ENCODE assay signal across 20 cellular contexts in genomic region chr15:74408385-74408784, GRCh38. TPM values are rescaled to one million over a fixed set of nuclear protein-coding genes. Genes with fewer than 3 reads are reported as not detected.
DNase-seq lines count a peak whose midpoint lies in the region; ATAC-seq and TF ChIP-seq lines count a peak whose summit lies in the region.
"Had no signal": no experiment of that assay in that cellular context is flagged by ENCODE, and none has a peak within 500 bp of the region (broad histone marks: within the 10 kb centered on the region; RNA-seq: fewer than 3 reads in every experiment).

No MANE protein-coding gene starts in this region.

- TF ChIP-seq POLR2A in GM18526 (IDR thresholded peaks at IDR 0.05; ENCODE audit: extremely low read depth, insufficient read length) (peak; percentile 2), sigmoid colon (IDR thresholded peaks at IDR 0.05) (no peak)

- H3K27ac Mint-ChIP-seq in activated T-helper 1 cell treated with anti-CD3 and anti-CD28 coated beads, Interleukin-12 subunit alpha, Interleukin-12 subunit beta, Interleukin-2, Interleukin-4 antibody, amounts not matched to agents 30 ng/mL and 10 ng/mL and 1 ng/mL, durations not matched to agents 14 hours and 24 hours and 36 hours, result peak overlapping the region; percentile 74

- peak overlapping the region; percentile 96 for H2AK5ac ChIP-seq in mesenchymal stem cell (ENCODE audit: low read length, severe bottlenecking)

- no peaks in the 10 kb centered on the region for H3K9me3 ChIP-seq in AG04450 (ENCODE audit: control insufficient read depth, insufficient read depth, low read length)
- H3K9me3 ChIP-seq in mesenchymal stem cell (ENCODE audit: control insufficient read depth, low read length), result no peaks in the 10 kb centered on the region
- H3K9me3 ChIP-seq in sigmoid colon, result no peaks in the 10 kb centered on the region
- H3K9me3 ChIP-seq: vagina had no signal

- H3K27ac ChIP-seq in AG04450 (ENCODE audit: low read depth, low read length) (peak overlapping the region; percentile 84), mesenchymal stem cell (ENCODE audit: low read length, poor library complexity, severe bottlenecking) (peak overlapping the region; percentile 83), sigmoid colon (no peak overlapping the region)
- H3K27ac ChIP-seq: cardiac muscle cell, vagina had no signal

- H3K4me3 Mint-ChIP-seq in activated T-helper 1 cell treated with anti-CD3 and anti-CD28 coated beads, Interleukin-12 subunit alpha, Interleukin-12 subunit beta, Interleukin-2, Interleukin-4 antibody, amounts not matched to agents 30 ng/mL and 10 ng/mL and 1 ng/mL, durations not matched to agents 14 hours and 24 hours and 36 hours, result no peak overlapping the region
- H3K4me3 Mint-ChIP-seq: effector memory CD8-positive, alpha-beta T cell had no signal

- peaks cover 46% of the 10 kb centered on the region for H3K4me1 ChIP-seq in mesenchymal stem cell (ENCODE audit: control insufficient read depth, insufficient read depth, low read depth, low read length)
- H3K4me1 ChIP-seq in sigmoid colon, result no peaks in the 10 kb centered on the region
- H3K4me1 ChIP-seq: vagina had no signal

- peaks cover 8% of the 10 kb centered on the region for H3K79me1 ChIP-seq in mesenchymal stem cell (replicated peaks; ENCODE audit: low read length, poor library complexity, severe bottlenecking)

- POLR2A ChIA-PET in AG04450 (lab: Yijun Ruan, JAX), result interaction anchor here (0.6 kb wide), 1 partner anchor 355 kb away, joined by 3 read pairs; no protein-coding TSS in a partner anchor

- no peak overlapping the region for H2BK120ac ChIP-seq in mesenchymal stem cell (ENCODE audit: low read depth, low read length)

- 100% methylated on average over 1 of the region's 2 CpGs for WGBS in mesenchymal stem cell
- 71 to 90% methylated on average over 2 of the region's 2 CpGs for WGBS in sigmoid colon, 2 donors

- no peak overlapping the region for H3K4ac ChIP-seq in mesenchymal stem cell (ENCODE audit: low read depth in 1 of 2, low read length in 2 of 2)

- H3K36me3 Mint-ChIP-seq in activated T-helper 1 cell treated with anti-CD3 and anti-CD28 coated beads, Interleukin-12 subunit alpha, Interleukin-12 subunit beta, Interleukin-2, Interleukin-4 antibody, amounts not matched to agents 30 ng/mL and 10 ng/mL and 1 ng/mL, durations not matched to agents 14 hours and 24 hours and 36 hours (ENCODE audit: low read depth), result peaks cover 48% of the 10 kb centered on the region

- no peaks in the 10 kb centered on the region for H3K27me3 Mint-ChIP-seq in activated T-helper 1 cell treated with anti-CD3 and anti-CD28 coated beads, Interleukin-12 subunit alpha, Interleukin-12 subunit beta, Interleukin-2, Interleukin-4 antibody, amounts not matched to agents 30 ng/mL and 10 ng/mL and 1 ng/mL, durations not matched to agents 14 hours and 24 hours and 36 hours (ENCODE audit: insufficient read depth)
- H3K27me3 Mint-ChIP-seq: effector memory CD8-positive, alpha-beta T cell had no signal

- peaks cover 36% of the 10 kb centered on the region for H3K4me1 Mint-ChIP-seq in activated T-helper 1 cell treated with anti-CD3 and anti-CD28 coated beads, Interleukin-12 subunit alpha, Interleukin-12 subunit beta, Interleukin-2, Interleukin-4 antibody, amounts not matched to agents 30 ng/mL and 10 ng/mL and 1 ng/mL, durations not matched to agents 14 hours and 24 hours and 36 hours (ENCODE audit: low read depth)

- peak overlapping the region; percentile 78 for H3K9ac ChIP-seq in mesenchymal stem cell (ENCODE audit: low read length)

- intact Hi-C loops in activated T-helper 1 cell treated with anti-CD3 and anti-CD28 coated beads, Interleukin-12 subunit alpha, Interleukin-12 subunit beta, Interleukin-2, Interleukin-4 antibody, amounts not matched to agents 30 ng/mL and 10 ng/mL and 1 ng/mL, durations not matched to agents 14 hours and 24 hours and 36 hours (cut with micrococcal nuclease), result no loop called here
- intact Hi-C loops in sigmoid colon (cut with DNase I), result no loop called here

- H4K91ac ChIP-seq in mesenchymal stem cell (ENCODE audit: low read length), result no peak overlapping the region

- no peak overlapping the region for H3K4me2 ChIP-seq in mesenchymal stem cell (ENCODE audit: low read length, poor library complexity, severe bottlenecking)

- no peak overlapping the region for H3K18ac ChIP-seq in mesenchymal stem cell (ENCODE audit: low read depth in 1 of 2, low read length in 2 of 2)

- no peak for TF ChIP-seq EP300 in sigmoid colon (IDR thresholded peaks at IDR 0.05)

- CTCF ChIA-PET in AG04450 (lab: Charles Lee), result interaction anchor here (2.2 kb wide), 1 partner anchor 26 kb away, joined by 9 read pairs; no protein-coding TSS in a partner anchor

- no peak overlapping the region for H3K14ac ChIP-seq in mesenchymal stem cell (ENCODE audit: low read length in 2 of 2)

- no peak overlapping the region for H2BK15ac ChIP-seq in mesenchymal stem cell (ENCODE audit: low read depth, poor library complexity, severe bottlenecking)

- DNase-seq in AG04450 (ENCODE audit: low read depth, low spot score) (no peak), mesenchymal stem cell (no peak), sigmoid colon (no peak)
- DNase-seq in activated T-helper 1 cell treated with anti-CD3 and anti-CD28 coated beads, Interleukin-12 subunit alpha, Interleukin-12 subunit beta, Interleukin-2, Interleukin-4 antibody, amounts not matched to agents 30 ng/mL and 10 ng/mL and 1 ng/mL, durations not matched to agents 14 hours and 24 hours and 36 hours (ENCODE audit: low spot score), result no peak
- DNase-seq in effector CD8-positive, alpha-beta T cell (lab: John Stamatoyannopoulos, UW), result no peak
- no peak for DNase-seq in stimulated activated CD4-positive, alpha-beta T cell treated with anti-CD3 and anti-CD28 coated beads, Interleukin-15, amount 100 ng/mL, for 24 hours
- DNase-seq: activated CD4-positive, alpha-beta T cell treated with anti-CD3 and anti-CD28 coated beads, Interleukin-2, amount 50 U/mL, for 4 hours; activated gamma-delta T cell; AML-193; effector memory CD8-positive, alpha-beta T cell; foreskin fibroblast; left ventricle myocardium superior; NCI-H2171 treated with DMSO at 0.1 percent for 48 hours; SHP77 treated with DMSO at 0.1 percent for 48 hours; stimulated activated CD4-positive, alpha-beta T cell treated with anti-CD3 and anti-CD28 coated beads, Interleukin-4, amount 100 ng/mL, for 4 hours; T1000 had no signal

- H3K9me3 Mint-ChIP-seq in activated T-helper 1 cell treated with anti-CD3 and anti-CD28 coated beads, Interleukin-12 subunit alpha, Interleukin-12 subunit beta, Interleukin-2, Interleukin-4 antibody, amounts not matched to agents 30 ng/mL and 10 ng/mL and 1 ng/mL, durations not matched to agents 14 hours and 24 hours and 36 hours, result no peaks in the 10 kb centered on the region
- H3K9me3 Mint-ChIP-seq: effector memory CD8-positive, alpha-beta T cell had no signal

- H4K8ac ChIP-seq in mesenchymal stem cell (ENCODE audit: low read length), result no peak overlapping the region

- H3K4me3 ChIP-seq in AG04450 (ENCODE audit: low read depth, low read length) (no peak overlapping the region), mesenchymal stem cell (ENCODE audit: insufficient read depth in 1 of 2, low read depth in 1 of 2, low read length in 2 of 2) (no peak overlapping the region), sigmoid colon (no peak overlapping the region)
- H3K4me3 ChIP-seq: cardiac muscle cell, vagina had no signal

- TF ChIP-seq CTCF in AG04450 (IDR thresholded peaks at IDR 0.05; ENCODE audit: low read depth, low read length), result no peak
- TF ChIP-seq CTCF in sigmoid colon (IDR thresholded peaks at IDR 0.05), result no peak

- H2BK5ac ChIP-seq in mesenchymal stem cell (ENCODE audit: low read depth, low read length, poor library complexity, severe bottlenecking), result no peak overlapping the region

- H3K23ac ChIP-seq in mesenchymal stem cell (ENCODE audit: low read length in 2 of 2), result no peak overlapping the region

- ATAC-seq in GM18498 (IDR thresholded peaks at IDR 0.05; ENCODE audit: unreplicated experiment), result no peak
- ATAC-seq: effector memory CD8-positive, alpha-beta T cell; left ventricle myocardium superior had no signal

- no peak overlapping the region for H2AFZ ChIP-seq in mesenchymal stem cell (ENCODE audit: low read depth, low read length)

- peaks cover 33 to 47% of the 10 kb centered on the region in 2 experiments for H3K36me3 ChIP-seq in mesenchymal stem cell (ENCODE audit: control insufficient read depth in 1 of 2, insufficient read depth in 2 of 2, low read depth in 1 of 2, low read length in 2 of 2)
- H3K36me3 ChIP-seq in sigmoid colon, result no peaks in the 10 kb centered on the region
- H3K36me3 ChIP-seq: cardiac muscle cell, vagina had no signal

- no peaks in the 10 kb centered on the region for H3K27me3 ChIP-seq in AG04450 (ENCODE audit: control insufficient read depth, insufficient read depth, low read length)
- H3K27me3 ChIP-seq in mesenchymal stem cell (ENCODE audit: control insufficient read depth in 1 of 2, insufficient read depth in 1 of 2, low read length in 2 of 2), result no peaks in the 10 kb centered on the region
- H3K27me3 ChIP-seq in sigmoid colon, result peaks cover 0 to 2% (median 0%) of the 10 kb centered on the region in 3 donors
- H3K27me3 ChIP-seq: cardiac muscle cell, vagina had no signal

- H2BK12ac ChIP-seq in mesenchymal stem cell (ENCODE audit: low read length in 2 of 2), result no peak overlapping the region

RNA-seq across cellular contexts. Expression of gene SEMA7A, which starts 25.4 kb away (rescaled TPM):
- 7.5 and 11.4 TPM in 2 replicates for polyA plus RNA-seq in AG04450 (2011; rRNA removed)
- 12.9 and 16.0 TPM in 2 replicates for polyA minus RNA-seq in AG04450 (2011; rRNA and poly(A)+ RNA removed)
- total RNA-seq in activated T-helper 1 cell treated with anti-CD3 and anti-CD28 coated beads, Interleukin-12 subunit alpha, Interleukin-12 subunit beta, Interleukin-2, Interleukin-4 antibody, amounts not matched to agents 30 ng/mL and 10 ng/mL and 1 ng/mL, durations not matched to agents 14 hours and 24 hours and 36 hours, result 102 TPM in 2 replicates
- polyA plus RNA-seq in mesenchymal stem cell (2013, experiment 1 of 2), result 0.94 TPM
- 1.1 TPM for polyA plus RNA-seq in mesenchymal stem cell (2013, experiment 2 of 2)
- total RNA-seq in sigmoid colon, result 1 to 10 TPM in 2 of 4 donors, under 1 TPM in 2; 0.28 to 3.5 (median 0.86) TPM
- polyA plus RNA-seq in sigmoid colon, result 1 to 10 TPM in 2 of 3 donors, not detected in 1; 1.4 to 9.8 TPM

RNA-seq across cellular contexts. Expression of gene CYP11A1, which starts 40.9 kb away (rescaled TPM):
- polyA plus RNA-seq in AG04450 (2011; rRNA removed), result 0.09 and 0.14 TPM in 2 replicates
- 0.23 and 0.35 TPM in 2 replicates for polyA minus RNA-seq in AG04450 (2011; rRNA and poly(A)+ RNA removed)
- total RNA-seq in activated T-helper 1 cell treated with anti-CD3 and anti-CD28 coated beads, Interleukin-12 subunit alpha, Interleukin-12 subunit beta, Interleukin-2, Interleukin-4 antibody, amounts not matched to agents 30 ng/mL and 10 ng/mL and 1 ng/mL, durations not matched to agents 14 hours and 24 hours and 36 hours, result not detected in 2 replicates
- polyA plus RNA-seq in mesenchymal stem cell (2013, experiment 1 of 2), result 0.08 TPM
- polyA plus RNA-seq in mesenchymal stem cell (2013, experiment 2 of 2), result 0.07 TPM
- 1 to 10 TPM in 1 of 4 donors, under 1 TPM in 2, not detected in 1; 0.36 to 1.7 (median 0.49) TPM for total RNA-seq in sigmoid colon
- polyA plus RNA-seq in sigmoid colon, result 1 to 10 TPM in 1 of 3 donors, under 1 TPM in 1, not detected in 1; 0.22 to 1.2 TPM

RNA-seq across cellular contexts. Expression of gene UBL7, which starts 52.6 kb away (rescaled TPM):
- polyA plus RNA-seq in AG04450 (2011; rRNA removed) (76.6 and 82.8 TPM in 2 replicates), sigmoid colon (10 to 100 TPM; 32.4 to 34.4 (median 34.0) TPM)
- 50.3 and 74.2 TPM in 2 replicates for polyA minus RNA-seq in AG04450 (2011; rRNA and poly(A)+ RNA removed)
- 55.4 and 56.0 TPM in 2 replicates for total RNA-seq in activated T-helper 1 cell treated with anti-CD3 and anti-CD28 coated beads, Interleukin-12 subunit alpha, Interleukin-12 subunit beta, Interleukin-2, Interleukin-4 antibody, amounts not matched to agents 30 ng/mL and 10 ng/mL and 1 ng/mL, durations not matched to agents 14 hours and 24 hours and 36 hours
- 26.3 TPM for polyA plus RNA-seq in mesenchymal stem cell (2013, experiment 1 of 2)
- 25.3 TPM for polyA plus RNA-seq in mesenchymal stem cell (2013, experiment 2 of 2)
- 10 to 100 TPM; 48.5 to 85.5 (median 57.7) TPM for total RNA-seq in sigmoid colon

Comparison
In these comparisons a context has a peak if more than half of its experiments do, and no peak if none do; other contexts are left out.
1. H3K27ac ChIP-seq: peak in AG04450 (single experiment) and mesenchymal stem cell (single experiment); none in sigmoid colon (0 of 4).
2. RNA of gene SEMA7A, which starts 25.4 kb away (total RNA-seq): 102 TPM in activated T-helper 1 cell treated with anti-CD3 and anti-CD28 coated beads, Interleukin-12 subunit alpha, Interleukin-12 subunit beta, Interleukin-2, Interleukin-4 antibody, amounts not matched to agents 30 ng/mL and 10 ng/mL and 1 ng/mL, durations not matched to agents 14 hours and 24 hours and 36 hours; 0.28 to 3.5 TPM in sigmoid colon; every median in the first group is over 10 times any median in the second.